1 cellular context compared by ENCODE assay signal in genomic region chr11:64341851-64342791, GRCh38.
A peak's percentile ranks its signal among the peaks of the same experiment; 100 is the strongest.
TF ChIP-seq lines count a peak whose summit lies in the region.

No MANE protein-coding gene starts in this region.

TF ChIP-seq in K562, 482 proteins besides CTCF, POLR2A, EP300 and RAD21 (continued from another document and continues in another):
- TF ChIP-seq ATF6 (CRISPR knock-in tag; IDR thresholded peaks at IDR 0.05) (no peak), ZSCAN29 (IDR thresholded peaks at IDR 0.05) (no peak), SP1 (CRISPR knock-in tag; IDR thresholded peaks at IDR 0.05) (peak; percentile 74; the same call in 1 of the 2 replicates), MCM7 (IDR thresholded peaks at IDR 0.05) (no peak), PCBP1 (IDR thresholded peaks at IDR 0.05; ENCODE audit: low read depth, low read length, poor library complexity, severe bottlenecking) (peak; percentile 69), ZNF280B (CRISPR knock-in tag; IDR thresholded peaks at IDR 0.05) (no peak), CREB3L1 (IDR thresholded peaks at IDR 0.05; ENCODE audit: borderline replicate concordance, low read depth) (0 out of 2 replicates have a peak, but pooled peaks have one; percentile 28), SMAD1 (IDR thresholded peaks at IDR 0.05; ENCODE audit: low read depth, low read length, partially characterized antibody) (no peak), MTA3 (IDR thresholded peaks at IDR 0.05; ENCODE audit: borderline replicate concordance) (peak; percentile 80), PHB2 (IDR thresholded peaks at IDR 0.05; ENCODE audit: low read depth) (no peak), ZBTB40 (IDR thresholded peaks at IDR 0.05) (0 out of 2 replicates have a peak, but pooled peaks have one; percentile 37), ZBTB40 (CRISPR knock-in tag; IDR thresholded peaks at IDR 0.05) (no peak), DACH1 (IDR thresholded peaks at IDR 0.05; ENCODE audit: partially characterized antibody) (peak; percentile 94), HCFC1 (IDR thresholded peaks at IDR 0.05; ENCODE audit: low read depth, low read length) (0 out of 2 replicates have a peak, but pooled peaks have one; percentile 40), MNT (conservative IDR thresholded peaks at IDR 0.05) (peak in 1 of 2 experiments; percentile 74; a peak in 2 of 4 replicates), SAFB2 (IDR thresholded peaks at IDR 0.05; ENCODE audit: borderline replicate concordance, low read depth, low read length, severe bottlenecking) (no peak), ZNF507 (tag; conservative IDR thresholded peaks at IDR 0.05) (no peak), ATF7 (IDR thresholded peaks at IDR 0.05) (peak; percentile 51; the same call in 1 of the 2 replicates), RBM25 (IDR thresholded peaks at IDR 0.05; ENCODE audit: low read depth, low read length, severe bottlenecking) (peak; percentile 8), ZNF668 (CRISPR knock-in tag; IDR thresholded peaks at IDR 0.05) (no peak), ZNF584 (CRISPR knock-in tag; IDR thresholded peaks at IDR 0.05; ENCODE audit: low read depth) (no peak), PHF8 (IDR thresholded peaks at IDR 0.05; ENCODE audit: borderline replicate concordance, low read length) (peak; percentile 82; the same call in 1 of the 2 replicates), PBX2 (CRISPR knock-in tag; IDR thresholded peaks at IDR 0.05; ENCODE audit: low read depth) (no peak), PBX2 (tag; conservative IDR thresholded peaks at IDR 0.05; ENCODE audit: low read depth) (no peak), ZNF717 (CRISPR knock-in tag; IDR thresholded peaks at IDR 0.05) (no peak), ZNF175 (CRISPR knock-in tag; IDR thresholded peaks at IDR 0.05; ENCODE audit: low read depth) (0 out of 2 replicates have a peak, but pooled peaks have one; percentile 30), GATAD2A (IDR thresholded peaks at IDR 0.05) (0 out of 2 replicates have a peak, but pooled peaks have one; percentile 63), EGR1 (conservative IDR thresholded peaks at IDR 0.05) (peak; percentile 37; the same call in 1 of the 2 replicates), CTBP1 (IDR thresholded peaks at IDR 0.05; ENCODE audit: borderline replicate concordance) (peak; percentile 87), CHD2 (IDR thresholded peaks at IDR 0.05; ENCODE audit: low read depth, low read length) (0 out of 2 replicates have a peak, but pooled peaks have one; percentile 44), ZBTB2 (IDR thresholded peaks at IDR 0.05) (0 out of 2 replicates have a peak, but pooled peaks have one; percentile 37), PRMT5 (CRISPR knock-in tag; IDR thresholded peaks at IDR 0.05) (peak; percentile 45; the same call in 1 of the 2 replicates), NR2C1 (IDR thresholded peaks at IDR 0.05) (peak; percentile 88), NR2C1 (tag; IDR thresholded peaks at IDR 0.05) (peak; percentile 89), TBP (optimal IDR thresholded peaks at IDR 0.05; ENCODE audit: low read depth, low read length) (peak; percentile 40), ZNF133 (CRISPR knock-in tag; IDR thresholded peaks at IDR 0.05) (no peak), CBX1 (IDR thresholded peaks at IDR 0.05; ENCODE audit: low read depth) (0 out of 2 replicates have a peak, but pooled peaks have one; percentile 64), MITF (IDR thresholded peaks at IDR 0.05) (peak; percentile 43; the same call in 1 of the 2 replicates), CCNT2 (IDR thresholded peaks at IDR 0.05; ENCODE audit: borderline replicate concordance, extremely low read depth, insufficient read length, low read depth, low read length) (peak; percentile 91), HDGF (IDR thresholded peaks at IDR 0.05) (no peak), PHF20 (IDR thresholded peaks at IDR 0.05; ENCODE audit: partially characterized antibody) (peak; percentile 73)
